Comparison of ENCODE assay signal across 13 cellular contexts in the genomic region with DNA sequence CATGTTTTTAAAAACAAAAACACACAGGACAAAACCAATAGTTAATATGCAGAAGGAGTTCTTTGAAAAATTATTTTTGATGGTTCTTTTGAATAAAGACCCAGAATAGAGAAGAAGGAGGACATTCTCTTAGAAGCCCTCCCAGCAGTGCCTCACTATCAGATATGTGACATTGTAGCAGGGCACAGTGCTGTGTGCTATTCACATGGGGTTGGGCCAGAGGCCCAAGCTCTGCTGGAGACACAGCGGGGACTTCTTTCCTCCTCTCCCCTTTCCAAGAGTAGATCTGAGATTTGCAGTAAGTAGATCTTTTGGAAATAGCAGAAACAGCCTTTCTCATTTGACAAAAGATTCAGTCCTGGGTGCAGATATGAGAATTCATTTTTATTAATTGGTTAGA.
"Had no signal": no experiment of that assay in that cellular context is flagged by ENCODE, and none has a peak within 500 bp of the region (broad histone marks: within the 10 kb centered on the region; RNA-seq: fewer than 3 reads in every experiment).

No MANE protein-coding gene starts in this region.

- H3K27ac ChIP-seq: prostate gland had no signal

- H3K9me3 ChIP-seq: prostate gland, sigmoid colon, upper lobe of right lung had no signal

- H3K4me3 ChIP-seq: dorsolateral prefrontal cortex, prostate gland, sigmoid colon, upper lobe of right lung had no signal

- H3K9me3 Mint-ChIP-seq: activated CD4-positive, alpha-beta memory T cell treated with anti-CD3 and anti-CD28 coated beads for 36 hours; memory B cell; nephron; stimulated activated naive CD8-positive, alpha-beta T cell treated with anti-CD3 and anti-CD28 coated beads, Interleukin-15, Interleukin-2, amounts not matched to agents 100 ng/mL and 50 ng/mL, for 24 hours had no signal

- ATAC-seq: esophagus mucosa, upper lobe of right lung had no signal

- H3K4me1 ChIP-seq: prostate gland had no signal

- DNase-seq: activated CD4-positive, alpha-beta memory T cell treated with anti-CD3 and anti-CD28 coated beads for 36 hours; activated effector memory CD4-positive, alpha-beta T cell treated with anti-CD3 and anti-CD28 coated beads, Interleukin-2, amount 50 U/mL, for 16 hours; anterior cingulate cortex; dorsolateral prefrontal cortex; sigmoid colon; stimulated activated CD4-positive, alpha-beta T cell treated with anti-CD3 and anti-CD28 coated beads, Interleukin-2, amount 100 ng/mL, for 48 hours; upper lobe of right lung had no signal

- H3K36me3 ChIP-seq: prostate gland had no signal

- H3K4me3 Mint-ChIP-seq: activated CD4-positive, alpha-beta memory T cell treated with anti-CD3 and anti-CD28 coated beads for 36 hours; activated naive CD8-positive, alpha-beta T cell; memory B cell; nephron; stimulated activated naive CD8-positive, alpha-beta T cell treated with anti-CD3 and anti-CD28 coated beads, Interleukin-15, Interleukin-2, amounts not matched to agents 100 ng/mL and 50 ng/mL, for 24 hours had no signal

- H3K27ac Mint-ChIP-seq: activated CD4-positive, alpha-beta memory T cell treated with anti-CD3 and anti-CD28 coated beads for 36 hours; activated naive CD8-positive, alpha-beta T cell; memory B cell; nephron had no signal

- H3K27me3 Mint-ChIP-seq: activated CD4-positive, alpha-beta memory T cell treated with anti-CD3 and anti-CD28 coated beads for 36 hours; activated naive CD8-positive, alpha-beta T cell; memory B cell; stimulated activated naive CD8-positive, alpha-beta T cell treated with anti-CD3 and anti-CD28 coated beads, Interleukin-15, Interleukin-2, amounts not matched to agents 100 ng/mL and 50 ng/mL, for 24 hours had no signal

- H3K27me3 ChIP-seq: dorsolateral prefrontal cortex, sigmoid colon, upper lobe of right lung had no signal
